Comparison of ENCODE assay signal across 15 cellular contexts in genomic region chr1:161952603-161953172, GRCh38.
"Had no signal": no experiment of that assay in that cellular context is flagged by ENCODE, and none has a peak within 500 bp of the region (broad histone marks: within the 10 kb centered on the region; RNA-seq: fewer than 3 reads in every experiment).

No MANE protein-coding gene starts in this region.

- H3K4me3 ChIP-seq: dorsolateral prefrontal cortex had no signal

- DNase-seq: activated CD4-positive, alpha-beta T cell treated with anti-CD3 and anti-CD28 coated beads for 1 hour; activated CD4-positive, alpha-beta T cell treated with anti-CD3 and anti-CD28 coated beads, Interleukin-2, amount 50 U/mL, for 4 hours; activated naive CD4-positive, alpha-beta T cell treated with anti-CD3 and anti-CD28 coated beads for 36 hours; dorsolateral prefrontal cortex; head of caudate nucleus; nucleus accumbens; stimulated activated CD4-positive, alpha-beta T cell treated with anti-CD3 and anti-CD28 coated beads, Interleukin-15, amount 100 ng/mL, for 24 hours; stimulated activated CD4-positive, alpha-beta T cell treated with anti-CD3 and anti-CD28 coated beads, Interleukin-4, amount 100 ng/mL, for 1 hour; stimulated activated naive CD4-positive, alpha-beta T cell treated with Interleukin-2 at 50 U/mL for 16 hours; substantia nigra; trophoblast cell had no signal

- H3K27me3 Mint-ChIP-seq: activated T-helper 17 cell treated with anti-CD3 and anti-CD28 coated beads, Interleukin-2, amount 50 U/mL, for 72 hours had no signal

- H3K4me3 Mint-ChIP-seq: activated naive CD4-positive, alpha-beta T cell treated with anti-CD3 and anti-CD28 coated beads for 36 hours; activated T-helper 17 cell treated with anti-CD3 and anti-CD28 coated beads, Interleukin-2, amount 50 U/mL, for 72 hours; nephron had no signal

- H3K27ac ChIP-seq: dorsolateral prefrontal cortex, VCaP had no signal

- H3K9me3 Mint-ChIP-seq: activated T-helper 17 cell treated with anti-CD3 and anti-CD28 coated beads, Interleukin-2, amount 50 U/mL, for 72 hours; nephron had no signal

- ATAC-seq: activated T-helper 17 cell treated with anti-CD3 and anti-CD28 coated beads, Interleukin-2, amount 50 U/mL, for 72 hours; esophagus mucosa had no signal

- H3K27me3 ChIP-seq: dorsolateral prefrontal cortex had no signal

- H3K27ac Mint-ChIP-seq: activated naive CD4-positive, alpha-beta T cell treated with anti-CD3 and anti-CD28 coated beads for 36 hours; activated T-helper 17 cell treated with anti-CD3 and anti-CD28 coated beads, Interleukin-2, amount 50 U/mL, for 72 hours had no signal
